In the genomic region with DNA sequence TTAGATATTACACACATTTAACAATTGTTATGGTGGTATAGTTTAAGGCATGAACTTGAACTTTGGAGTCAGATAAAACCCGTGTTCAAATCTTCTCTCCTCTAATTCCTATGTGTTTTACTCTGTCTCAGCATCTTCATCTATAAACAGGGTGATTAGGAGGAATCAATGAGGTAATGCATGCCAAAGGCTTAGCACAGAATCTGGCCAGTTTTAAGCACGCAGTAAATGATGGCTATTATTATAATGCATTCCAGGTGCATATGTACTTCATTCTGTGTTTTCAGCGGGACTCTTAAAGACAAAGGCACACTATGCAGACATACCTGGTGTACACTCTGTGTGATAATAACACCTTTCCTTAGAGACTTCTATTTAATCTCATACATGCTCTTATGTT, we compare ENCODE assay signal across 15 cellular contexts.
"Had no signal": no experiment of that assay in that cellular context is flagged by ENCODE, and none has a peak within 500 bp of the region (broad histone marks: within the 10 kb centered on the region; RNA-seq: fewer than 3 reads in every experiment).

No MANE protein-coding gene starts in this region.

- H3K9me3 Mint-ChIP-seq: activated T-helper 1 cell treated with anti-CD3 and anti-CD28 coated beads, Interleukin-12 subunit alpha, Interleukin-12 subunit beta, Interleukin-2, Interleukin-4 antibody, amounts not matched to agents 30 ng/mL and 10 ng/mL and 1 ng/mL, durations not matched to agents 14 hours and 24 hours and 36 hours; endodermal cell; immature natural killer cell; neural progenitor cell had no signal

- H3K4me3 Mint-ChIP-seq: activated naive CD8-positive, alpha-beta T cell; activated T-helper 1 cell treated with anti-CD3 and anti-CD28 coated beads, Interleukin-12 subunit alpha, Interleukin-12 subunit beta, Interleukin-2, Interleukin-4 antibody, amounts not matched to agents 30 ng/mL and 10 ng/mL and 1 ng/mL, durations not matched to agents 14 hours and 24 hours and 36 hours; endodermal cell; immature natural killer cell; neural progenitor cell had no signal

- DNase-seq: activated CD4-positive, alpha-beta T cell treated with anti-CD3 and anti-CD28 coated beads, Interleukin-2, amount 50 U/mL, for 48 hours; amniotic stem cell; dorsolateral prefrontal cortex; endodermal cell; immature natural killer cell; left ventricle myocardium superior; stimulated activated CD4-positive, alpha-beta T cell treated with anti-CD3 and anti-CD28 coated beads, Interleukin-2, amount 100 ng/mL, for 24 hours; stimulated activated naive CD4-positive, alpha-beta T cell treated with Interleukin-2 at 50 U/mL for 16 hours; tibial artery had no signal

- H3K4me3 ChIP-seq: cardiac muscle cell, dorsolateral prefrontal cortex, neural progenitor cell, prostate gland, right atrium auricular region, tibial artery had no signal

- H3K27me3 Mint-ChIP-seq: activated naive CD8-positive, alpha-beta T cell had no signal

- H3K4me1 Mint-ChIP-seq: immature natural killer cell had no signal

- ATAC-seq: left ventricle myocardium superior had no signal

- H3K27ac Mint-ChIP-seq: activated naive CD8-positive, alpha-beta T cell; activated T-helper 1 cell treated with anti-CD3 and anti-CD28 coated beads, Interleukin-12 subunit alpha, Interleukin-12 subunit beta, Interleukin-2, Interleukin-4 antibody, amounts not matched to agents 30 ng/mL and 10 ng/mL and 1 ng/mL, durations not matched to agents 14 hours and 24 hours and 36 hours; endodermal cell; immature natural killer cell; neural progenitor cell had no signal

- H3K36me3 Mint-ChIP-seq: activated naive CD8-positive, alpha-beta T cell; neural progenitor cell had no signal
